Comparison of ENCODE assay signal across 12 cellular contexts in genomic region chr12:52044284-52044983, GRCh38. TPM values are rescaled to one million over a fixed set of nuclear protein-coding genes. Genes with fewer than 3 reads are reported as not detected.
DNase-seq lines count a peak whose midpoint lies in the region; ATAC-seq, FAIRE-seq and TF ChIP-seq lines count a peak whose summit lies in the region.
"Had no signal": no experiment of that assay in that cellular context is flagged by ENCODE, and none has a peak within 500 bp of the region (broad histone marks: within the 10 kb centered on the region; RNA-seq: fewer than 3 reads in every experiment).

No MANE protein-coding gene starts in this region.

- H4K91ac ChIP-seq in H1 (replicated peaks; ENCODE audit: insufficient read length, low read length), result no peak overlapping the region

- 0 out of 2 replicates have a peak overlapping the region, but pooled peaks have one; percentile 53 for H4K8ac ChIP-seq in H1 (ENCODE audit: extremely low read depth, insufficient read depth, low read length)

- H3K14ac ChIP-seq in H1 (ENCODE audit: insufficient read length), result no peak overlapping the region

- no peak overlapping the region for H2BK120ac ChIP-seq in H1 (replicated peaks; ENCODE audit: low read depth, low read length)

- no peaks in the 10 kb centered on the region for H3K9me3 ChIP-seq in H1 (ENCODE audit: insufficient read depth in 2 of 2, low read depth in 1 of 2, low read length in 1 of 2)

- FAIRE-seq in H1 (lab: Jason Lieb, UNC) (no peak), HTR-8/SVneo (lab: Jason Lieb, UNC) (no peak)

- H2AK5ac ChIP-seq in H1 (ENCODE audit: low read depth, low read length), result no peak overlapping the region

- no peak overlapping the region; a peak in 1 of 7 replicates for H3K9ac ChIP-seq in H1 (replicated peaks in 1 of 4; ENCODE audit: extremely low read depth in 1 of 4, low read depth in 3 of 4, low read length in 3 of 4)

- 87% methylated on average over 16 of the region's 18 CpGs; no CpG with 5 or more reads in 1 of the 2 experiments for WGBS in H1 (ENCODE audit: extremely low coverage in 1 of 2, insufficient coverage in 1 of 2, insufficient read length in 1 of 2, insufficient replicate concordance in 2 of 2, low coverage in 1 of 2, low lambda C conversion rate in 2 of 2, missing lambda C conversion rate in 1 of 2), 2 experiments

- H3K36me3 ChIP-seq in H1 (ENCODE audit: control insufficient read depth in 2 of 4, insufficient read depth in 4 of 4, low read length in 3 of 4), result no peaks in the 10 kb centered on the region; a peak in 2 of 8 replicates

- peaks cover 2% of the 10 kb centered on the region for H3K27me3 Mint-ChIP-seq in activated T-helper 1 cell treated with anti-CD3 and anti-CD28 coated beads, Interleukin-12 subunit alpha, Interleukin-12 subunit beta, Interleukin-2, Interleukin-4 antibody, amounts not matched to agents 30 ng/mL and 10 ng/mL and 1 ng/mL, durations not matched to agents 14 hours and 24 hours and 36 hours (ENCODE audit: insufficient read depth)

- no peaks in the 10 kb centered on the region for H3K23me2 ChIP-seq in H1 (ENCODE audit: low read depth, low read length)

- no peak overlapping the region for H2BK15ac ChIP-seq in H1 (ENCODE audit: low read length)

- H3K27ac ChIP-seq in H1 (ENCODE audit: low read depth, low read length), result no peak overlapping the region
- H3K27ac ChIP-seq: hepatocyte had no signal

- H3K56ac ChIP-seq in H1 (replicated peaks; ENCODE audit: insufficient read length, low read depth, low read length), result no peak overlapping the region

- no peak overlapping the region for H3K4ac ChIP-seq in H1 (replicated peaks; ENCODE audit: insufficient read length, low read depth, low read length)

- no peak overlapping the region for H3K27ac Mint-ChIP-seq in activated T-helper 1 cell treated with anti-CD3 and anti-CD28 coated beads, Interleukin-12 subunit alpha, Interleukin-12 subunit beta, Interleukin-2, Interleukin-4 antibody, amounts not matched to agents 30 ng/mL and 10 ng/mL and 1 ng/mL, durations not matched to agents 14 hours and 24 hours and 36 hours
- H3K27ac Mint-ChIP-seq: activated T-cell treated with anti-CD3 and anti-CD28 coated beads, Interleukin-2, amount 50 U/mL, for 72 hours had no signal

- peaks cover 0 to 11% of the 10 kb centered on the region in 2 experiments; a peak in 1 of 4 replicates for H3K79me2 ChIP-seq in H1 (ENCODE audit: control insufficient read depth in 1 of 2, insufficient read depth in 2 of 2, low read length in 2 of 2)
- H3K79me2 ChIP-seq: hepatocyte had no signal

- CTCF ChIA-PET in H1 (lab: Charles Lee; ENCODE audit: partially characterized antibody), result interaction anchor here (0.5 to 15.8 kb wide), 12 partner anchors 14 to 333 kb away, joined by 3 to 294 read pairs (median 6); partner anchors contain the start of genes ATG101 and SMIM41

- H3K4me2 ChIP-seq in H1 (ENCODE audit: insufficient read depth in 1 of 2, low read depth in 2 of 2, low read length in 2 of 2), result no peak overlapping the region
- H3K4me2 ChIP-seq: hepatocyte had no signal

- peaks cover 2% of the 10 kb centered on the region for H3K36me3 Mint-ChIP-seq in activated T-helper 1 cell treated with anti-CD3 and anti-CD28 coated beads, Interleukin-12 subunit alpha, Interleukin-12 subunit beta, Interleukin-2, Interleukin-4 antibody, amounts not matched to agents 30 ng/mL and 10 ng/mL and 1 ng/mL, durations not matched to agents 14 hours and 24 hours and 36 hours (ENCODE audit: low read depth)

- TF ChIP-seq CTCF in H1 (IDR thresholded peaks at IDR 0.05; ENCODE audit: control extremely low read depth in 1 of 3, insufficient read depth in 1 of 3, low read depth in 1 of 3, low read length in 3 of 3), result no peak

- peak; percentile 62 for DNase-seq in M059J (ENCODE audit: low read depth)
- no peak for DNase-seq in H1 (ENCODE audit: low read depth in 1 of 2, low spot score in 2 of 2)
- DNase-seq in lung microvascular endothelial cell (ENCODE audit: low read depth in 2 of 2), result peak; percentile 78 to 85
- DNase-seq in stromal cell of bone marrow (ENCODE audit: low read depth), result peak; percentile 93
- no peak for DNase-seq in NCI-H526 (lab: John Stamatoyannopoulos, UW)
- no peak for DNase-seq in HTR-8/SVneo (ENCODE audit: insufficient read length, low spot score)
- DNase-seq in activated T-helper 1 cell treated with anti-CD3 and anti-CD28 coated beads, Interleukin-12 subunit alpha, Interleukin-12 subunit beta, Interleukin-2, Interleukin-4 antibody, amounts not matched to agents 30 ng/mL and 10 ng/mL and 1 ng/mL, durations not matched to agents 14 hours and 24 hours and 36 hours (ENCODE audit: low spot score), result no peak
- DNase-seq: activated T-cell treated with anti-CD3 and anti-CD28 coated beads, Interleukin-2, amount 50 U/mL, for 72 hours; NCI-H1417 had no signal

- no peak overlapping the region for H4K5ac ChIP-seq in H1 (ENCODE audit: insufficient read length, low read depth, low read length)

- H3K18ac ChIP-seq in H1 (ENCODE audit: extremely low read depth, low read length), result no peak overlapping the region

- no peak overlapping the region for H2BK5ac ChIP-seq in H1 (ENCODE audit: low read depth, low read length)

- peaks cover 3 to 19% of the 10 kb centered on the region in 2 experiments for H4K20me1 ChIP-seq in H1 (replicated peaks in 1 of 2; ENCODE audit: control insufficient read depth in 1 of 2, insufficient read depth in 2 of 2, low read length in 2 of 2)

- H3K4me3 ChIP-seq in H1 (ENCODE audit: extremely low read depth in 1 of 4, insufficient read depth in 2 of 4, low read depth in 3 of 4, low read length in 4 of 4), result no peak overlapping the region
- H3K4me3 ChIP-seq: hepatocyte had no signal

- H2BK12ac ChIP-seq in H1 (ENCODE audit: low read depth, low read length), result no peak overlapping the region

- H3K4me1 Mint-ChIP-seq in activated T-helper 1 cell treated with anti-CD3 and anti-CD28 coated beads, Interleukin-12 subunit alpha, Interleukin-12 subunit beta, Interleukin-2, Interleukin-4 antibody, amounts not matched to agents 30 ng/mL and 10 ng/mL and 1 ng/mL, durations not matched to agents 14 hours and 24 hours and 36 hours (ENCODE audit: low read depth), result peaks cover 44% of the 10 kb centered on the region

- H3K79me1 ChIP-seq in H1 (ENCODE audit: low read depth, low read length), result peaks cover 4% of the 10 kb centered on the region

- H3K23ac ChIP-seq in H1 (ENCODE audit: insufficient read length), result no peak overlapping the region

- no peak overlapping the region for H3K4me3 Mint-ChIP-seq in activated T-helper 1 cell treated with anti-CD3 and anti-CD28 coated beads, Interleukin-12 subunit alpha, Interleukin-12 subunit beta, Interleukin-2, Interleukin-4 antibody, amounts not matched to agents 30 ng/mL and 10 ng/mL and 1 ng/mL, durations not matched to agents 14 hours and 24 hours and 36 hours
- H3K4me3 Mint-ChIP-seq: activated T-cell treated with anti-CD3 and anti-CD28 coated beads, Interleukin-2, amount 50 U/mL, for 72 hours had no signal

- TF ChIP-seq POLR2A in H1 (IDR thresholded peaks at IDR 0.05; ENCODE audit: control extremely low read depth in 1 of 2, low read depth in 2 of 2, low read length in 2 of 2), result no peak

- TF ChIP-seq EP300 in H1 (IDR thresholded peaks at IDR 0.05; ENCODE audit: borderline replicate concordance in 1 of 2, low read depth in 2 of 2, low read length in 2 of 2), result no peak

- POLR2A ChIA-PET in H1 (lab: Charles Lee; ENCODE audit: partially characterized antibody), result interaction anchor here (0.9 to 3.1 kb wide), 6 partner anchors 12 to 22 kb away, joined by 3 to 11 read pairs (median 4); no protein-coding TSS in a partner anchor

- H3K9me3 Mint-ChIP-seq in activated T-helper 1 cell treated with anti-CD3 and anti-CD28 coated beads, Interleukin-12 subunit alpha, Interleukin-12 subunit beta, Interleukin-2, Interleukin-4 antibody, amounts not matched to agents 30 ng/mL and 10 ng/mL and 1 ng/mL, durations not matched to agents 14 hours and 24 hours and 36 hours, result no peaks in the 10 kb centered on the region
- H3K9me3 Mint-ChIP-seq: activated T-cell treated with anti-CD3 and anti-CD28 coated beads, Interleukin-2, amount 50 U/mL, for 72 hours had no signal

- no peak for TF ChIP-seq RAD21 in H1 (IDR thresholded peaks at IDR 0.05 in 1 of 2, conservative IDR thresholded peaks at IDR 0.05 in 1 of 2; ENCODE audit: low read depth in 2 of 2, low read length in 2 of 2)

- H2AFZ ChIP-seq in H1 (ENCODE audit: low read length), result no peak overlapping the region
- H2AFZ ChIP-seq: hepatocyte had no signal

- ATAC-seq in HG03521 (IDR thresholded peaks at IDR 0.05; ENCODE audit: unreplicated experiment), result no peak
- ATAC-seq: activated T-cell treated with anti-CD3 and anti-CD28 coated beads, Interleukin-2, amount 50 U/mL, for 72 hours had no signal

- intact Hi-C loops in activated T-helper 1 cell treated with anti-CD3 and anti-CD28 coated beads, Interleukin-12 subunit alpha, Interleukin-12 subunit beta, Interleukin-2, Interleukin-4 antibody, amounts not matched to agents 30 ng/mL and 10 ng/mL and 1 ng/mL, durations not matched to agents 14 hours and 24 hours and 36 hours (cut with micrococcal nuclease), result no loop called here

- H3K4me1 ChIP-seq in H1 (replicated peaks in 1 of 4; ENCODE audit: control insufficient read depth in 3 of 4, insufficient read depth in 4 of 4, low read length in 3 of 4), result peaks cover 0 to 3% (median 0%) of the 10 kb centered on the region in 4 experiments; a peak in 2 of 7 replicates

- H2BK20ac ChIP-seq in H1 (ENCODE audit: low read length), result no peak overlapping the region

- H3K27me3 ChIP-seq in H1 (replicated peaks in 1 of 4; ENCODE audit: control insufficient read depth in 3 of 4, extremely low read depth in 1 of 4, insufficient read depth in 3 of 4, low read length in 3 of 4), result peaks cover 0 to 10% (median 8%) of the 10 kb centered on the region in 4 experiments; a peak in 6 of 7 replicates
- H3K27me3 ChIP-seq: hepatocyte had no signal

RNA-seq across cellular contexts. Expression of gene NR4A1, which starts 6.8 kb away (rescaled TPM):
- 0.84 and 2.5 TPM in 2 replicates for total RNA-seq in M059J (2014; rRNA removed; shearing (Covaris generic))
- total RNA-seq in H1 (2021; fragmentation: NEBNext Ultra II Directional; extraction: Animal tissue kit (Norgen Biotek cat#: 25700)), result 18.7 and 19.3 TPM in 2 replicates
- polyA plus RNA-seq in H1 (2011; rRNA removed), result 23.3 and 36.0 TPM in 2 replicates
- polyA plus RNA-seq in H1 (2011; cell fraction: cytosol; rRNA removed), result 17.3 TPM
- polyA plus RNA-seq in H1 (2011; cell fraction: nucleus; rRNA removed), result 42.1 TPM
- 13.7 to 17.2 TPM (median 14.8 TPM) in 4 replicates for polyA plus RNA-seq in H1 (2012, experiment 1 of 2)
- polyA plus RNA-seq in H1 (2012, experiment 2 of 2), result 12.5 TPM
- polyA plus RNA-seq in H1 (2013, experiment 1 of 2), result 19.7 TPM
- polyA plus RNA-seq in H1 (2013, experiment 2 of 2), result 19.0 TPM
- polyA minus RNA-seq in H1 (2011; rRNA and poly(A)+ RNA removed), result 5.1 and 8.0 TPM in 2 replicates
- polyA minus RNA-seq in H1 (2011; cell fraction: cytosol; rRNA and poly(A)+ RNA removed), result 14.5 TPM
- polyA minus RNA-seq in H1 (2011; cell fraction: nucleus; rRNA and poly(A)+ RNA removed), result 11.1 TPM
- 0.65 and 2.0 TPM in 2 replicates for total RNA-seq in lung microvascular endothelial cell
- total RNA-seq in activated T-helper 1 cell treated with anti-CD3 and anti-CD28 coated beads, Interleukin-12 subunit alpha, Interleukin-12 subunit beta, Interleukin-2, Interleukin-4 antibody, amounts not matched to agents 30 ng/mL and 10 ng/mL and 1 ng/mL, durations not matched to agents 14 hours and 24 hours and 36 hours, result 52.7 and 60.3 TPM in 2 replicates

RNA-seq across cellular contexts. Expression of gene ATG101, which starts 25.3 kb away (rescaled TPM):
- total RNA-seq in M059J (2014; rRNA removed; shearing (Covaris generic)), result 52.6 and 62.0 TPM in 2 replicates
- total RNA-seq in H1 (2021; fragmentation: NEBNext Ultra II Directional; extraction: Animal tissue kit (Norgen Biotek cat#: 25700)), result 48.9 and 49.8 TPM in 2 replicates
- 55.9 and 64.9 TPM in 2 replicates for polyA plus RNA-seq in H1 (2011; rRNA removed)
- 105 TPM for polyA plus RNA-seq in H1 (2011; cell fraction: cytosol; rRNA removed)
- 55.5 TPM for polyA plus RNA-seq in H1 (2011; cell fraction: nucleus; rRNA removed)
- 46.4 to 65.2 TPM (median 63.9 TPM) in 4 replicates for polyA plus RNA-seq in H1 (2012, experiment 1 of 2)
- polyA plus RNA-seq in H1 (2012, experiment 2 of 2), result 60.3 TPM
- 25.2 TPM for polyA plus RNA-seq in H1 (2013, experiment 1 of 2)
- 27.1 TPM for polyA plus RNA-seq in H1 (2013, experiment 2 of 2)
- polyA minus RNA-seq in H1 (2011; rRNA and poly(A)+ RNA removed), result 44.4 and 61.4 TPM in 2 replicates
- polyA minus RNA-seq in H1 (2011; cell fraction: cytosol; rRNA and poly(A)+ RNA removed), result 20.8 TPM
- 15.7 TPM for polyA minus RNA-seq in H1 (2011; cell fraction: nucleus; rRNA and poly(A)+ RNA removed)
- 41.8 and 66.5 TPM in 2 replicates for total RNA-seq in lung microvascular endothelial cell
- 56.2 and 63.3 TPM in 2 replicates for total RNA-seq in activated T-helper 1 cell treated with anti-CD3 and anti-CD28 coated beads, Interleukin-12 subunit alpha, Interleukin-12 subunit beta, Interleukin-2, Interleukin-4 antibody, amounts not matched to agents 30 ng/mL and 10 ng/mL and 1 ng/mL, durations not matched to agents 14 hours and 24 hours and 36 hours

RNA-seq across cellular contexts. Expression of gene SMIM41, which starts 35.1 kb away (rescaled TPM):
- not detected in 2 replicates for total RNA-seq in M059J (2014; rRNA removed; shearing (Covaris generic))
- 0.28 and 0.31 TPM in 2 replicates for total RNA-seq in H1 (2021; fragmentation: NEBNext Ultra II Directional; extraction: Animal tissue kit (Norgen Biotek cat#: 25700))
- polyA plus RNA-seq in H1 (2011; rRNA removed), result 0.91 and 0.98 TPM in 2 replicates
- polyA plus RNA-seq in H1 (2011; cell fraction: cytosol; rRNA removed), result 0.66 TPM
- 0.74 TPM for polyA plus RNA-seq in H1 (2011; cell fraction: nucleus; rRNA removed)
- 0.20 to 0.56 TPM (median 0.46 TPM) in 3 of 4 replicates, not detected in the other for polyA plus RNA-seq in H1 (2012, experiment 1 of 2)
- polyA plus RNA-seq in H1 (2012, experiment 2 of 2), result 0.42 TPM
- 0.08 TPM for polyA plus RNA-seq in H1 (2013, experiment 1 of 2)
- polyA plus RNA-seq in H1 (2013, experiment 2 of 2), result 0.07 TPM
- polyA minus RNA-seq in H1 (2011; rRNA and poly(A)+ RNA removed), result 0.54 TPM in 1 of 2 replicates, not detected in the other
- not detected for polyA minus RNA-seq in H1 (2011; cell fraction: cytosol; rRNA and poly(A)+ RNA removed)
- 0.70 TPM for polyA minus RNA-seq in H1 (2011; cell fraction: nucleus; rRNA and poly(A)+ RNA removed)
- total RNA-seq in lung microvascular endothelial cell, result under 0.01 TPM in 1 of 2 replicates, not detected in the other
- total RNA-seq in activated T-helper 1 cell treated with anti-CD3 and anti-CD28 coated beads, Interleukin-12 subunit alpha, Interleukin-12 subunit beta, Interleukin-2, Interleukin-4 antibody, amounts not matched to agents 30 ng/mL and 10 ng/mL and 1 ng/mL, durations not matched to agents 14 hours and 24 hours and 36 hours, result 0.44 TPM in 1 of 2 replicates, not detected in the other
- total RNA-seq: activated T-cell treated with anti-CD3 and anti-CD28 coated beads, Interleukin-2, amount 50 U/mL, for 72 hours; hepatocyte; SK-MEL-5 had no signal
- polyA plus RNA-seq: hepatocyte had no signal

RNA-seq across cellular contexts. Expression of gene TAMALIN, which starts 37.7 kb away (rescaled TPM):
- total RNA-seq in M059J (2014; rRNA removed; shearing (Covaris generic)), result 0.10 and 0.25 TPM in 2 replicates
- total RNA-seq in H1 (2021; fragmentation: NEBNext Ultra II Directional; extraction: Animal tissue kit (Norgen Biotek cat#: 25700)), result 4.1 and 4.9 TPM in 2 replicates
- polyA plus RNA-seq in H1 (2011; rRNA removed), result 2.6 and 3.2 TPM in 2 replicates
- polyA plus RNA-seq in H1 (2011; cell fraction: cytosol; rRNA removed), result 3.5 TPM
- polyA plus RNA-seq in H1 (2011; cell fraction: nucleus; rRNA removed), result 4.6 TPM
- polyA plus RNA-seq in H1 (2012, experiment 1 of 2), result 3.1 to 5.3 TPM (median 5.1 TPM) in 4 replicates
- 7.8 TPM for polyA plus RNA-seq in H1 (2012, experiment 2 of 2)
- polyA plus RNA-seq in H1 (2013, experiment 1 of 2), result 2.1 TPM
- polyA plus RNA-seq in H1 (2013, experiment 2 of 2), result 2.2 TPM
- polyA minus RNA-seq in H1 (2011; rRNA and poly(A)+ RNA removed), result 2.1 and 5.8 TPM in 2 replicates
- polyA minus RNA-seq in H1 (2011; cell fraction: cytosol; rRNA and poly(A)+ RNA removed), result 4.4 TPM
- 6.3 TPM for polyA minus RNA-seq in H1 (2011; cell fraction: nucleus; rRNA and poly(A)+ RNA removed)
- total RNA-seq in lung microvascular endothelial cell, result 17.9 and 26.4 TPM in 2 replicates
- total RNA-seq in activated T-helper 1 cell treated with anti-CD3 and anti-CD28 coated beads, Interleukin-12 subunit alpha, Interleukin-12 subunit beta, Interleukin-2, Interleukin-4 antibody, amounts not matched to agents 30 ng/mL and 10 ng/mL and 1 ng/mL, durations not matched to agents 14 hours and 24 hours and 36 hours, result 8.9 and 12.8 TPM in 2 replicates

Comparison
In these comparisons a context has a peak if more than half of its experiments do, and no peak if none do; other contexts are left out.
1. DNase-seq: peak in M059J (single experiment), lung microvascular endothelial cell (2 of 2) and stromal cell of bone marrow (single experiment); none in H1 (0 of 2), NCI-H526 (0 of 2), HTR-8/SVneo (single experiment) and activated T-helper 1 cell treated with anti-CD3 and anti-CD28 coated beads, Interleukin-12 subunit alpha, Interleukin-12 subunit beta, Interleukin-2, Interleukin-4 antibody, amounts not matched to agents 30 ng/mL and 10 ng/mL and 1 ng/mL, durations not matched to agents 14 hours and 24 hours and 36 hours (single experiment).